In genomic region chr5:180521101-180521500, GRCh38 we compare ENCODE assay signal across 29 cellular contexts. TPM values are rescaled to one million over a fixed set of nuclear protein-coding genes. Genes with fewer than 3 reads are reported as not detected.
DNase-seq lines count a peak whose midpoint lies in the region; ATAC-seq and TF ChIP-seq lines count a peak whose summit lies in the region.
"Had no signal": no experiment of that assay in that cellular context is flagged by ENCODE, and none has a peak within 500 bp of the region (broad histone marks: within the 10 kb centered on the region; RNA-seq: fewer than 3 reads in every experiment).

No MANE protein-coding gene starts in this region.

- H3K27ac ChIP-seq in mammary epithelial cell (ENCODE audit: insufficient read depth, low read depth, low read length): peak overlapping the region; percentile 54
- H3K27ac ChIP-seq: PC-9, right lobe of liver, thoracic aorta, vagina had no signal

- H4K20me1 ChIP-seq in mammary epithelial cell (ENCODE audit: insufficient read depth, low read length): peaks cover 8% of the 10 kb centered on the region

- no peak overlapping the region for H3K9ac ChIP-seq in mammary epithelial cell (ENCODE audit: insufficient read depth, low read length)

- no peaks in the 10 kb centered on the region for H3K27me3 ChIP-seq in mammary epithelial cell (ENCODE audit: insufficient read depth, low read length)
- H3K27me3 ChIP-seq: right lobe of liver, vagina had no signal

- H2AFZ ChIP-seq in mammary epithelial cell (ENCODE audit: low read depth, low read length): no peak overlapping the region
- H2AFZ ChIP-seq: PC-9 had no signal

- H3K36me3 Mint-ChIP-seq in CD14-positive monocyte: peaks cover 6 to 7% of the 10 kb centered on the region in 2 donors

- no peak for TF ChIP-seq CTCF in CD14-positive monocyte (IDR thresholded peaks at IDR 0.05)
- no peak for TF ChIP-seq CTCF in mammary epithelial cell (conservative IDR thresholded peaks at IDR 0.05 in 1 of 2, IDR thresholded peaks at IDR 0.05 in 1 of 2; ENCODE audit: extremely low read depth in 1 of 2, insufficient read depth in 1 of 2, low read depth in 1 of 2, low read length in 2 of 2)

- peaks cover 1% of the 10 kb centered on the region for H3K36me3 ChIP-seq in mammary epithelial cell (ENCODE audit: insufficient read depth, low read length)
- H3K36me3 ChIP-seq: right lobe of liver, thoracic aorta, vagina had no signal

- H3K4me1 Mint-ChIP-seq in CD14-positive monocyte: peaks cover 57% of the 10 kb centered on the region

- peak overlapping the region; percentile 42 for H3K4me2 ChIP-seq in mammary epithelial cell (ENCODE audit: insufficient read depth, low read depth, low read length)
- H3K4me2 ChIP-seq: PC-9 had no signal

- BruUV-seq in mammary epithelial cell (replicated peaks; lab: Mats Ljungman, UMichigan): no TSS peak

- H3K4me3 Mint-ChIP-seq in CD14-positive monocyte: no peak overlapping the region
- H3K4me3 Mint-ChIP-seq: activated T-cell treated with anti-CD3 and anti-CD28 coated beads, Interleukin-2, amount 50 U/mL, for 72 hours; B cell; central memory CD8-positive, alpha-beta T cell; stimulated activated naive CD8-positive, alpha-beta T cell treated with anti-CD3 and anti-CD28 coated beads, Interleukin-15, Interleukin-2, amounts not matched to agents 100 ng/mL and 50 ng/mL, for 24 hours; T-helper 1 cell treated with Interleukin-12 subunit alpha and Interleukin-12 subunit beta and Interleukin-4 antibody, amounts not matched to agents 30 μg/mL and 1 μg/mL, for 36 hours had no signal

- peaks cover 98% of the 10 kb centered on the region for H3K79me2 ChIP-seq in mammary epithelial cell (ENCODE audit: insufficient read depth, low read length)

- in situ Hi-C loops in mammary epithelial cell (cut with MboI; ENCODE audit: low sequenced_read_pairs in 2 of 2): no loop called here

- no peaks in the 10 kb centered on the region for H3K9me3 ChIP-seq in mammary epithelial cell (replicated peaks; ENCODE audit: insufficient read depth, low read length)
- H3K9me3 ChIP-seq: right lobe of liver, thoracic aorta, vagina had no signal

- peak overlapping the region in 5 of 7 donors; percentile 18 to 87 (median 40) for H3K27ac Mint-ChIP-seq in CD14-positive monocyte
- H3K27ac Mint-ChIP-seq: activated T-cell treated with anti-CD3 and anti-CD28 coated beads, Interleukin-2, amount 50 U/mL, for 72 hours; B cell; stimulated activated naive CD8-positive, alpha-beta T cell treated with anti-CD3 and anti-CD28 coated beads, Interleukin-15, Interleukin-2, amounts not matched to agents 100 ng/mL and 50 ng/mL, for 24 hours; T-helper 1 cell treated with Interleukin-12 subunit alpha and Interleukin-12 subunit beta and Interleukin-4 antibody, amounts not matched to agents 30 μg/mL and 1 μg/mL, for 36 hours had no signal

- WGBS in mammary epithelial cell (ENCODE audit: low coverage, missing lambda C conversion rate): 93% methylated on average over 3 of the region's 3 CpGs

- peaks cover 8% of the 10 kb centered on the region for H3K4me1 ChIP-seq in mammary epithelial cell (ENCODE audit: insufficient read depth, low read length)

- no peak for ATAC-seq in HG02973 (IDR thresholded peaks at IDR 0.05; ENCODE audit: unreplicated experiment)
- ATAC-seq in GM18502 (IDR thresholded peaks at IDR 0.05; ENCODE audit: poor library complexity, unreplicated experiment): no peak
- ATAC-seq in HG03097 (IDR thresholded peaks at IDR 0.05; ENCODE audit: low FRiP score, unreplicated experiment): no peak
- ATAC-seq: activated CD4-positive, CD25-positive, alpha-beta regulatory T cell treated with anti-CD3 and anti-CD28 coated beads, Interleukin-2, amount 50 U/mL, for 24 hours; activated T-cell treated with anti-CD3 and anti-CD28 coated beads, Interleukin-2, amount 50 U/mL, for 72 hours; right lobe of liver; SK-N-SH treated with all-trans-retinoic acid at 6 μM for 48 hours had no signal

- peaks cover 0 to 2% (median 0%) of the 10 kb centered on the region in 3 donors for H3K27me3 Mint-ChIP-seq in CD14-positive monocyte (ENCODE audit: low read depth in 3 of 3)
- H3K27me3 Mint-ChIP-seq: B cell; central memory CD8-positive, alpha-beta T cell; stimulated activated naive CD8-positive, alpha-beta T cell treated with anti-CD3 and anti-CD28 coated beads, Interleukin-15, Interleukin-2, amounts not matched to agents 100 ng/mL and 50 ng/mL, for 24 hours had no signal

- intact Hi-C loops in CD14-positive monocyte (cut with micrococcal nuclease) (no loop called here), mammary epithelial cell (cut with micrococcal nuclease) (no loop called here)

- DNase-seq in CD14-positive monocyte (ENCODE audit: low spot score): no peak
- DNase-seq in HPDE6-E6E7 (ENCODE audit: extremely low spot score): peak; percentile 27
- DNase-seq in mammary epithelial cell: peak; percentile 57
- DNase-seq in kidney tubule cell (ENCODE audit: low spot score): peak; percentile 79
- DNase-seq in dedifferentiated amniotic fluid mesenchymal stem cell (ENCODE audit: extremely low spot score): no peak
- DNase-seq: activated CD4-positive, alpha-beta T cell treated with anti-CD3 and anti-CD28 coated beads, Interleukin-2, amount 50 U/mL, for 48 hours; activated T-cell treated with anti-CD3 and anti-CD28 coated beads, Interleukin-2, amount 50 U/mL, for 72 hours; dermis blood vessel endothelial cell; DMS153; HCEC 1CT; NCI-H1105 treated with DMSO at 0.1 percent for 48 hours; NCI-H187 treated with DMSO at 0.1 percent for 48 hours; NCI-H526; PC-9; posterior cingulate gyrus; right lobe of liver; Right ventricle myocardium superior; stimulated activated CD8-positive, alpha-beta memory T cell treated with anti-CD3 and anti-CD28 coated beads, Interleukin-4, amount 100 ng/mL, for 48 hours had no signal

- CTCF ChIA-PET in mammary epithelial cell (lab: Charles Lee; ENCODE audit: low non-redundant PET): no interaction called here

- H3K9me3 Mint-ChIP-seq in CD14-positive monocyte: peaks cover 0 to 3% (median 0%) of the 10 kb centered on the region in 7 donors
- H3K9me3 Mint-ChIP-seq: activated T-cell treated with anti-CD3 and anti-CD28 coated beads, Interleukin-2, amount 50 U/mL, for 72 hours; central memory CD8-positive, alpha-beta T cell; stimulated activated naive CD8-positive, alpha-beta T cell treated with anti-CD3 and anti-CD28 coated beads, Interleukin-15, Interleukin-2, amounts not matched to agents 100 ng/mL and 50 ng/mL, for 24 hours; T-helper 1 cell treated with Interleukin-12 subunit alpha and Interleukin-12 subunit beta and Interleukin-4 antibody, amounts not matched to agents 30 μg/mL and 1 μg/mL, for 36 hours had no signal

- H3K4me3 ChIP-seq in mammary epithelial cell (replicated peaks in 1 of 3; ENCODE audit: insufficient read depth in 1 of 3, low read depth in 2 of 3, low read length in 3 of 3): no peak overlapping the region
- H3K4me3 ChIP-seq: PC-9, right lobe of liver, thoracic aorta, vagina had no signal

- dilution Hi-C loops in mammary epithelial cell (cut with HindIII; ENCODE audit: low sequenced_read_pairs): no loop called here

RNA-seq across cellular contexts. Expression of gene CNOT6, which starts 26.9 kb away (rescaled TPM):
- polyA plus RNA-seq in CD14-positive monocyte (1 to 10 TPM; 4.8 to 9.5 TPM), mammary epithelial cell (16.9 TPM)
- 10 to 100 TPM; 21.0 to 38.7 TPM for total RNA-seq in mammary epithelial cell
- 129 TPM for polyA minus RNA-seq in mammary epithelial cell

Comparison
In these comparisons a context has a peak if more than half of its experiments do, and no peak if none do; other contexts are left out.
1. DNase-seq: peak in HPDE6-E6E7 (single experiment), mammary epithelial cell (single experiment) and kidney tubule cell (single experiment); none in CD14-positive monocyte (single experiment) and dedifferentiated amniotic fluid mesenchymal stem cell (single experiment).